8 cellular contexts compared by ENCODE assay signal in the genomic region with DNA sequence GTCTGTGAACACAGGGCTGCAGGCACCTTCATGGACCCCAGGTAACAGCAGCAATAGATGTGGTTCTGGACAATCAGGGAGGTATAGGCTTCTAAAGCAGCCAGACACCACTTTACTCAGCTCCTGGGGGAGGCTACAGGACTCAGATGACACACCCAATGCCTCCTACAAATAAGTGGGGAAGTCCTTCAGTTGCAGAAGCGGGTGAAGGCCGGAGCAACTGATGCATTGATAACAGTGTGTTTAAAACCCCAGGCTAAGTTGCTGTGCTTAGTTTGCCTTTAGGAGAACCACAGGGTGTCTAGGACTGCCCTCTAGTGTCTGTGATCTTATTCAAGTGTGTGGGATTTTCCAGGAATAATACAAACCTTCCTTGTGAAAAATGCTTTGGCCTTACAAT. TPM values are rescaled to one million over a fixed set of nuclear protein-coding genes. Genes with fewer than 3 reads are reported as not detected.
DNase-seq lines count a peak whose midpoint lies in the region; ATAC-seq and TF ChIP-seq lines count a peak whose summit lies in the region.

No MANE protein-coding gene starts in this region.

- H3K36me3 ChIP-seq in BE2C (no peaks in the 10 kb centered on the region), OCI-LY7 (ENCODE audit: insufficient read depth, low read length) (no peaks in the 10 kb centered on the region)
- no peaks in the 10 kb centered on the region for H3K36me3 ChIP-seq in CD4-positive, alpha-beta memory T cell (ENCODE audit: insufficient read depth, low read length)

- H3K4me1 Mint-ChIP-seq in neural crest cell: no peaks in the 10 kb centered on the region
- H3K4me1 Mint-ChIP-seq in activated CD8-positive, alpha-beta T cell treated with anti-CD3 and anti-CD28 coated beads, Interleukin-2, amount 10 ng/mL, durations not matched to agents 7 days and 5 days (ENCODE audit: low read depth): no peaks in the 10 kb centered on the region
- no peaks in the 10 kb centered on the region for H3K4me1 Mint-ChIP-seq in CD4-positive, alpha-beta memory T cell

- H3K27ac Mint-ChIP-seq in neural crest cell (ENCODE audit: unreplicated experiment): no peak overlapping the region
- no peak overlapping the region for H3K27ac Mint-ChIP-seq in activated CD8-positive, alpha-beta T cell treated with anti-CD3 and anti-CD28 coated beads, Interleukin-2, amount 10 ng/mL, durations not matched to agents 7 days and 5 days
- H3K27ac Mint-ChIP-seq in CD4-positive, alpha-beta memory T cell: no peak overlapping the region

- H3K4me1 ChIP-seq in BE2C: no peaks in the 10 kb centered on the region
- no peaks in the 10 kb centered on the region for H3K4me1 ChIP-seq in OCI-LY7 (ENCODE audit: insufficient read depth, low read length, poor library complexity, severe bottlenecking)
- no peaks in the 10 kb centered on the region for H3K4me1 ChIP-seq in CD4-positive, alpha-beta memory T cell (ENCODE audit: insufficient read depth, low read length)

- no peaks in the 10 kb centered on the region for H4K20me1 ChIP-seq in OCI-LY7 (ENCODE audit: insufficient read depth, low read length)

- intact Hi-C loops in OCI-LY7 (cut with micrococcal nuclease; ENCODE audit: unreplicated experiment): loop anchor here (2.0 kb wide), 1 partner anchor 77 kb away; no protein-coding TSS in a partner anchor
- intact Hi-C loops in CD4-positive, alpha-beta memory T cell (cut with micrococcal nuclease): no loop called here

- H3K4me3 Mint-ChIP-seq in neural crest cell: no peak overlapping the region
- no peak overlapping the region for H3K4me3 Mint-ChIP-seq in activated CD8-positive, alpha-beta T cell treated with anti-CD3 and anti-CD28 coated beads, Interleukin-2, amount 10 ng/mL, durations not matched to agents 7 days and 5 days
- no peak overlapping the region for H3K4me3 Mint-ChIP-seq in CD4-positive, alpha-beta memory T cell

- no peak overlapping the region for H3K4me3 ChIP-seq in BE2C (ENCODE audit: low read depth, low read length)
- no peak overlapping the region for H3K4me3 ChIP-seq in OCI-LY7 (ENCODE audit: low read depth, low read length, poor library complexity, severe bottlenecking)
- H3K4me3 ChIP-seq in epithelial cell of esophagus (ENCODE audit: low read length): no peak overlapping the region
- no peak overlapping the region for H3K4me3 ChIP-seq in CD4-positive, alpha-beta memory T cell (ENCODE audit: low read length in 2 of 2)

- H3K27me3 Mint-ChIP-seq in neural crest cell (ENCODE audit: low read depth): peaks cover 29% of the 10 kb centered on the region
- peaks cover 15% of the 10 kb centered on the region for H3K27me3 Mint-ChIP-seq in activated CD8-positive, alpha-beta T cell treated with anti-CD3 and anti-CD28 coated beads, Interleukin-2, amount 10 ng/mL, durations not matched to agents 7 days and 5 days (ENCODE audit: low read depth)
- H3K27me3 Mint-ChIP-seq in CD4-positive, alpha-beta memory T cell: peaks cover 12 to 17% of the 10 kb centered on the region in 2 donors

- H3K27ac ChIP-seq in OCI-LY7 (ENCODE audit: low read depth, low read length, poor library complexity, severe bottlenecking): no peak overlapping the region
- no peak overlapping the region for H3K27ac ChIP-seq in CD4-positive, alpha-beta memory T cell (ENCODE audit: low read depth, low read length)

- POLR2A ChIA-PET in OCI-LY7 (lab: Charles Lee): interaction anchor here (0.6 kb wide), 1 partner anchor 183 kb away, joined by 4 read pairs; no protein-coding TSS in a partner anchor
- POLR2A ChIA-PET in activated CD8-positive, alpha-beta T cell treated with anti-CD3 and anti-CD28 coated beads, Interleukin-2, amount 10 ng/mL, durations not matched to agents 7 days and 5 days (lab: Charles Lee): no interaction called here
- POLR2A ChIA-PET in CD4-positive, alpha-beta memory T cell (lab: Charles Lee; ENCODE audit: partially characterized antibody): no interaction called here

- peak; percentile 27 for DNase-seq in BE2C
- peak; percentile 64 for DNase-seq in GM20000 (ENCODE audit: low spot score)
- peak; percentile 22 for DNase-seq in OCI-LY7 (ENCODE audit: low spot score)
- DNase-seq in epithelial cell of esophagus (ENCODE audit: low read depth): peak; percentile 60
- peak; percentile 21 for DNase-seq in neural crest cell (ENCODE audit: low read depth, low spot score)
- DNase-seq in activated CD8-positive, alpha-beta T cell treated with anti-CD3 and anti-CD28 coated beads, Interleukin-2, amount 10 ng/mL, durations not matched to agents 7 days and 5 days: no peak
- no peak for DNase-seq in CD4-positive, alpha-beta memory T cell
- no peak for DNase-seq in T-helper 9 cell

- H3K4me2 ChIP-seq in OCI-LY7 (ENCODE audit: low read length): no peak overlapping the region

- ATAC-seq in activated CD8-positive, alpha-beta T cell treated with anti-CD3 and anti-CD28 coated beads, Interleukin-2, amount 10 ng/mL, durations not matched to agents 7 days and 5 days: no peak

- H3K9me3 Mint-ChIP-seq in neural crest cell: peaks cover 2% of the 10 kb centered on the region
- H3K9me3 Mint-ChIP-seq in activated CD8-positive, alpha-beta T cell treated with anti-CD3 and anti-CD28 coated beads, Interleukin-2, amount 10 ng/mL, durations not matched to agents 7 days and 5 days (ENCODE audit: insufficient read depth): no peaks in the 10 kb centered on the region
- peaks cover 0 to 14% (median 4%) of the 10 kb centered on the region in 8 donors for H3K9me3 Mint-ChIP-seq in CD4-positive, alpha-beta memory T cell

- CTCF ChIA-PET in OCI-LY7 (lab: Charles Lee; ENCODE audit: unreplicated experiment): interaction anchor here (0.7 kb wide), 1 partner anchor 39 kb away, joined by 3 read pairs; no protein-coding TSS in a partner anchor
- CTCF ChIA-PET in activated CD8-positive, alpha-beta T cell treated with anti-CD3 and anti-CD28 coated beads, Interleukin-2, amount 10 ng/mL, durations not matched to agents 7 days and 5 days (lab: Charles Lee): interaction anchor here (1.3 kb wide), 1 partner anchor 14 kb away, joined by 3 read pairs; no protein-coding TSS in a partner anchor
- CTCF ChIA-PET in CD4-positive, alpha-beta memory T cell (lab: Charles Lee; ENCODE audit: partially characterized antibody): no interaction called here

- H3K79me2 ChIP-seq in OCI-LY7 (ENCODE audit: insufficient read depth, low read depth, low read length): no peaks in the 10 kb centered on the region

- TF ChIP-seq CTCF in BE2C (IDR thresholded peaks at IDR 0.05; ENCODE audit: low read depth, low read length): peak; percentile 68
- peak; percentile 14 for TF ChIP-seq CTCF in GM20000 (IDR thresholded peaks at IDR 0.05; ENCODE audit: extremely low read depth, missing control alignments)
- peak; percentile 72 for TF ChIP-seq CTCF in OCI-LY7 (conservative IDR thresholded peaks at IDR 0.05; ENCODE audit: low read length)
- peak; percentile 62 for TF ChIP-seq CTCF in epithelial cell of esophagus (IDR thresholded peaks at IDR 0.05; ENCODE audit: insufficient read depth, low read depth, low read length, missing control alignments)
- TF ChIP-seq CTCF in neural crest cell (conservative IDR thresholded peaks at IDR 0.05): peak; percentile 69

- H3K36me3 Mint-ChIP-seq in neural crest cell (ENCODE audit: low read depth): no peaks in the 10 kb centered on the region
- H3K36me3 Mint-ChIP-seq in activated CD8-positive, alpha-beta T cell treated with anti-CD3 and anti-CD28 coated beads, Interleukin-2, amount 10 ng/mL, durations not matched to agents 7 days and 5 days (ENCODE audit: low read depth): no peaks in the 10 kb centered on the region
- no peaks in the 10 kb centered on the region for H3K36me3 Mint-ChIP-seq in CD4-positive, alpha-beta memory T cell

- no peak overlapping the region for H2AFZ ChIP-seq in OCI-LY7 (ENCODE audit: low read length)

- H3K9me3 ChIP-seq in BE2C (no peaks in the 10 kb centered on the region), OCI-LY7 (ENCODE audit: low read length) (no peaks in the 10 kb centered on the region)
- no peaks in the 10 kb centered on the region for H3K9me3 ChIP-seq in CD4-positive, alpha-beta memory T cell (ENCODE audit: control insufficient read depth in 1 of 2, low read length in 2 of 2)

- BruUV-seq in OCI-LY7 (replicated peaks; lab: Mats Ljungman, UMichigan): no TSS peak

- H3K9me2 ChIP-seq in OCI-LY7 (ENCODE audit: insufficient read depth, low read length): no peaks in the 10 kb centered on the region

- H3K27me3 ChIP-seq in BE2C: peaks cover 25% of the 10 kb centered on the region
- no peaks in the 10 kb centered on the region for H3K27me3 ChIP-seq in CD4-positive, alpha-beta memory T cell (ENCODE audit: insufficient read depth, low read length)

RNA-seq across cellular contexts. Expression of a gene that starts 5.9 kb away (rescaled TPM):
- polyA plus RNA-seq in BE2C (2012; ENCODE audit: insufficient read depth, insufficient read length, low read depth): not detected
- not detected in 2 replicates for total RNA-seq in OCI-LY7 (2014; rRNA removed; shearing (Covaris generic))
- not detected in 2 replicates for total RNA-seq in OCI-LY7 (2022)
- 0.27 and 0.37 TPM in 2 replicates for total RNA-seq in neural crest cell
- not detected for total RNA-seq in activated CD8-positive, alpha-beta T cell treated with anti-CD3 and anti-CD28 coated beads, Interleukin-2, amount 10 ng/mL, durations not matched to agents 7 days and 5 days
- total RNA-seq in CD4-positive, alpha-beta memory T cell: not detected
- polyA plus RNA-seq in CD4-positive, alpha-beta memory T cell: not detected

Comparison
In these comparisons a context has a peak if more than half of its experiments do, and no peak if none do; other contexts are left out.
1. DNase-seq: peak in BE2C (single experiment), GM20000 (single experiment), OCI-LY7 (single experiment), epithelial cell of esophagus (single experiment) and neural crest cell (single experiment); none in activated CD8-positive, alpha-beta T cell treated with anti-CD3 and anti-CD28 coated beads, Interleukin-2, amount 10 ng/mL, durations not matched to agents 7 days and 5 days (single experiment), CD4-positive, alpha-beta memory T cell (0 of 5) and T-helper 9 cell (single experiment).
2. CTCF ChIP-seq: peak in every context shown above with its lines; median percentile 72 in OCI-LY7; 69 in neural crest cell; 68 in BE2C; 62 in epithelial cell of esophagus; 14 in GM20000.